In the genomic region with DNA sequence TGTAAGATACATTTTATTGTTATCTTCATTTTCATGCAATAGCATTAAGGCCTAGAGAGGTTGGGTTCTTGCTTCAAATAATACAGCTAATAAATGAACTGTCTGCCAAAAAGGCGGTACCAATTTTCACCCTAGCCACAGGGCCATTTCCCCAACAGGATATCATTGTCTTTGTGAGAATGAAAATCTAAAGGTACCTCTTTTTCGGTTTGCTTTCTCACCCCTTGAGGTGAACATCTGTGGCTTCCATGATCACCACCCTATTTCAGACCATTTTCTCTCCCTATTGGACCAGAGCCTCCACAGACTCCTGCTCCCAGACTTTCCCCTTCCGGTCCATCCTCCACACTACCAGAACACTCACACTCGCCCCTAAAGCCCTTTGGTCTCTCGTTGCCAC, we compare ENCODE assay signal across 30 cellular contexts.
"Had no signal": no experiment of that assay in that cellular context is flagged by ENCODE, and none has a peak within 500 bp of the region (broad histone marks: within the 10 kb centered on the region; RNA-seq: fewer than 3 reads in every experiment).

No MANE protein-coding gene starts in this region.

- H3K4me3 Mint-ChIP-seq: activated CD4-positive, alpha-beta T cell treated with anti-CD3 and anti-CD28 coated beads, Interleukin-2, amount 10 ng/mL, durations not matched to agents 24 days and 14 days; activated CD8-positive, alpha-beta memory T cell treated with anti-CD3 and anti-CD28 coated beads, Interleukin-2, amount 10 ng/mL, durations not matched to agents 7 days and 5 days; activated naive CD4-positive, alpha-beta T cell treated with anti-CD3 and anti-CD28 coated beads, Interleukin-2, amount 50 U/mL, for 24 hours; brain; T-helper 1 cell treated with Interleukin-12 subunit alpha and Interleukin-12 subunit beta and Interleukin-4 antibody, amounts not matched to agents 30 μg/mL and 1 μg/mL, for 36 hours; T-helper 2 cell treated with Interferon-gamma antibody and Interleukin-4, amounts not matched to agents 5 μg/mL and 100 μg/mL, for 36 hours had no signal

- ATAC-seq: activated CD8-positive, alpha-beta memory T cell treated with anti-CD3 and anti-CD28 coated beads, Interleukin-2, amount 10 ng/mL, durations not matched to agents 7 days and 5 days; Panc1 had no signal

- H3K27me3 Mint-ChIP-seq: activated CD4-positive, alpha-beta T cell treated with anti-CD3 and anti-CD28 coated beads, Interleukin-2, amount 10 ng/mL, durations not matched to agents 24 days and 14 days; activated naive CD4-positive, alpha-beta T cell treated with anti-CD3 and anti-CD28 coated beads, Interleukin-2, amount 50 U/mL, for 24 hours had no signal

- H3K4me1 ChIP-seq: SJCRH30 had no signal

- H3K9me3 Mint-ChIP-seq: activated CD4-positive, alpha-beta T cell treated with anti-CD3 and anti-CD28 coated beads, Interleukin-2, amount 10 ng/mL, durations not matched to agents 24 days and 14 days; activated naive CD4-positive, alpha-beta T cell treated with anti-CD3 and anti-CD28 coated beads, Interleukin-2, amount 50 U/mL, for 24 hours; activated T-helper 2 cell treated with anti-CD3 and anti-CD28 coated beads, Interferon-gamma antibody, Interleukin-2, Interleukin-4, amounts not matched to agents 10 μg/mL and 5 μg/mL and 100 μg/mL, durations not matched to agents 14 hours and 24 hours and 36 hours; brain; T-helper 1 cell treated with Interleukin-12 subunit alpha and Interleukin-12 subunit beta and Interleukin-4 antibody, amounts not matched to agents 30 μg/mL and 1 μg/mL, for 36 hours; T-helper 2 cell treated with Interferon-gamma antibody and Interleukin-4, amounts not matched to agents 5 μg/mL and 100 μg/mL, for 36 hours had no signal

- H3K27me3 ChIP-seq: SJCRH30 had no signal

- H3K27ac ChIP-seq: SJCRH30, SK-N-MC had no signal

- H3K27ac Mint-ChIP-seq: activated CD4-positive, alpha-beta T cell treated with anti-CD3 and anti-CD28 coated beads, Interleukin-2, amount 10 ng/mL, durations not matched to agents 24 days and 14 days; activated CD8-positive, alpha-beta memory T cell treated with anti-CD3 and anti-CD28 coated beads, Interleukin-2, amount 10 ng/mL, durations not matched to agents 7 days and 5 days; activated naive CD4-positive, alpha-beta T cell treated with anti-CD3 and anti-CD28 coated beads, Interleukin-2, amount 50 U/mL, for 24 hours; activated T-helper 2 cell treated with anti-CD3 and anti-CD28 coated beads, Interferon-gamma antibody, Interleukin-2, Interleukin-4, amounts not matched to agents 10 μg/mL and 5 μg/mL and 100 μg/mL, durations not matched to agents 14 hours and 24 hours and 36 hours; brain; T-helper 1 cell treated with Interleukin-12 subunit alpha and Interleukin-12 subunit beta and Interleukin-4 antibody, amounts not matched to agents 30 μg/mL and 1 μg/mL, for 36 hours; T-helper 2 cell treated with Interferon-gamma antibody and Interleukin-4, amounts not matched to agents 5 μg/mL and 100 μg/mL, for 36 hours had no signal

- H3K36me3 Mint-ChIP-seq: activated CD8-positive, alpha-beta memory T cell treated with anti-CD3 and anti-CD28 coated beads, Interleukin-2, amount 10 ng/mL, durations not matched to agents 7 days and 5 days; activated naive CD4-positive, alpha-beta T cell treated with anti-CD3 and anti-CD28 coated beads, Interleukin-2, amount 50 U/mL, for 24 hours; brain had no signal

- FAIRE-seq: bronchial epithelial cell, TTC549 had no signal

- H3K36me3 ChIP-seq: SJCRH30 had no signal

- DNase-seq: activated CD4-positive, alpha-beta T cell treated with anti-CD3 and anti-CD28 coated beads, Interleukin-2, amount 10 ng/mL, durations not matched to agents 24 days and 14 days; activated CD4-positive, alpha-beta T cell treated with anti-CD3 and anti-CD28 coated beads, Interleukin-2, amount 50 U/mL, for 4 hours; activated CD8-positive, alpha-beta memory T cell treated with anti-CD3 and anti-CD28 coated beads for 24 hours; activated CD8-positive, alpha-beta memory T cell treated with anti-CD3 and anti-CD28 coated beads, Interleukin-2, amount 10 ng/mL, durations not matched to agents 7 days and 5 days; activated CD8-positive, alpha-beta memory T cell treated with anti-CD3 and anti-CD28 coated beads, Interleukin-2, amount 50 U/mL, for 48 hours; activated gamma-delta T cell; activated naive CD4-positive, alpha-beta T cell treated with Interleukin-2 at 50 U/mL for 16 hours; activated T-cell treated with anti-CD3 and anti-CD28 coated beads, Interleukin-2, amount 50 U/mL, for 48 hours; anterior cingulate cortex; caudate nucleus; NCI-H1105; NCI-H1417 treated with DMSO at 0.1 percent for 48 hours; NCI-H1930; NCI-H2081 treated with DMSO at 0.1 percent for 48 hours; NCI-H226; NCI-H446 treated with DMSO at 0.1 percent for 48 hours; NCI-H524; NCI-H69; NCI-H82; SHP77; SJCRH30 had no signal

- H3K9me3 ChIP-seq: SJCRH30 had no signal

- H3K4me3 ChIP-seq: SJCRH30, SK-N-MC had no signal
